12 cellular contexts compared by ENCODE assay signal in the genomic region with DNA sequence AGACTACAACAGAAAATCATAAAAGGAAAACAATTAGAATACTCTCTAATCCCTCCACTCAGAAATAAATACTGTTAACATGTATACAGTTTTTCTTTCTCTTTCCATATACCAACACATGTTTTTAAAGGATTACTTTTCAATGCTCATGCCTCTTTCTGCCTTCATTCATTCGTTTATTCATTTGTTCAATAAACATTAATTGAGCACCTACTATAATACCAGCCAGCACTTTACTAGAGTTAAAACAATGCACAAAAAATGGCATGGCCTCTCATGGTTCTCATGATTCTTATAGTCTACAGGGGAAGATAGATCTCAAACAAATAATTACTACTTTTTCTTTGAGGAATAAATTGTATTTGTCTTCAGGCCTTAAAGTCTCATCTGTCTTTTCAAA.
DNase-seq lines count a peak whose midpoint lies in the region; ATAC-seq, FAIRE-seq and TF ChIP-seq lines count a peak whose summit lies in the region.
"Had no signal": no experiment of that assay in that cellular context is flagged by ENCODE, and none has a peak within 500 bp of the region (broad histone marks: within the 10 kb centered on the region; RNA-seq: fewer than 3 reads in every experiment).

No MANE protein-coding gene starts in this region.

- no peak for ATAC-seq in natural killer cell
- ATAC-seq in GM18517 (IDR thresholded peaks at IDR 0.05; ENCODE audit: unreplicated experiment) = no peak

- no peak overlapping the region for H2AFZ ChIP-seq in astrocyte (ENCODE audit: low read depth, low read length)

- H3K27me3 ChIP-seq in BLaER1 = no peaks in the 10 kb centered on the region
- H3K27me3 ChIP-seq in astrocyte (ENCODE audit: insufficient read depth, low read length) = no peaks in the 10 kb centered on the region
- no peaks in the 10 kb centered on the region for H3K27me3 ChIP-seq in Caco-2 (replicated peaks; ENCODE audit: control insufficient read depth, insufficient read depth, low read length)
- H3K27me3 ChIP-seq: adrenal gland had no signal

- H3K4me1 Mint-ChIP-seq in HFFc6 (ENCODE audit: low read depth) (peaks cover 49% of the 10 kb centered on the region), astrocyte (ENCODE audit: low read depth, unreplicated experiment) (peaks cover 15% of the 10 kb centered on the region), natural killer cell (peaks cover 71 to 81% of the 10 kb centered on the region in 2 donors), Caco-2 (ENCODE audit: low read depth, unreplicated experiment) (no peaks in the 10 kb centered on the region)

- H3K36me3 ChIP-seq in BLaER1 (no peaks in the 10 kb centered on the region), astrocyte (ENCODE audit: insufficient read depth, low read length) (no peaks in the 10 kb centered on the region), Caco-2 (ENCODE audit: control insufficient read depth, insufficient read depth, low read length) (no peaks in the 10 kb centered on the region)
- H3K36me3 ChIP-seq: adrenal gland had no signal

- H3K9ac ChIP-seq in BLaER1 = no peak overlapping the region
- H3K9ac ChIP-seq in astrocyte (ENCODE audit: low read length) = no peak overlapping the region

- H3K4me1 ChIP-seq in BLaER1 = peaks cover 52% of the 10 kb centered on the region
- H3K4me1 ChIP-seq in astrocyte (ENCODE audit: insufficient read depth, low read length) = peaks cover 11% of the 10 kb centered on the region
- H3K4me1 ChIP-seq in Caco-2 = no peaks in the 10 kb centered on the region

- CTCF ChIA-PET in Caco-2 (lab: Charles Lee) = no interaction called here

- FAIRE-seq in astrocyte (lab: Jason Lieb, UNC) = no peak
- FAIRE-seq: endothelial cell of umbilical vein had no signal

- no peak for TF ChIP-seq CTCF in HFFc6 (IDR thresholded peaks at IDR 0.05)
- no peak for TF ChIP-seq CTCF in astrocyte (IDR thresholded peaks at IDR 0.05; ENCODE audit: insufficient read depth, low read depth, low read length)
- TF ChIP-seq CTCF in natural killer cell (IDR thresholded peaks at IDR 0.05) = no peak
- TF ChIP-seq CTCF in Caco-2 (IDR thresholded peaks at IDR 0.05; ENCODE audit: insufficient read depth in 1 of 2, low read depth in 1 of 2, low read length in 1 of 2, severe bottlenecking in 1 of 2, unreplicated experiment in 1 of 2) = no peak

- H3K27ac Mint-ChIP-seq in HFFc6 = peak overlapping the region; percentile 64
- peak overlapping the region; percentile 10 for H3K27ac Mint-ChIP-seq in astrocyte (ENCODE audit: unreplicated experiment)
- H3K27ac Mint-ChIP-seq in natural killer cell = peak overlapping the region; percentile 91 to 95
- H3K27ac Mint-ChIP-seq in Caco-2 (ENCODE audit: unreplicated experiment) = no peak overlapping the region

- DNase-seq in HFFc6 (no peak), astrocyte (ENCODE audit: low read depth) (no peak), natural killer cell (no peak), posterior cingulate gyrus (no peak), head of caudate nucleus (no peak), Caco-2 (no peak)
- DNase-seq: NCI-H526 treated with DMSO at 0.1 percent for 48 hours, T1000 had no signal

- H3K4me2 ChIP-seq in BLaER1 (peak overlapping the region; percentile 83), astrocyte (ENCODE audit: low read length) (no peak overlapping the region)

- no peaks in the 10 kb centered on the region for H3K36me3 Mint-ChIP-seq in HFFc6 (ENCODE audit: low read depth)
- no peaks in the 10 kb centered on the region for H3K36me3 Mint-ChIP-seq in astrocyte (ENCODE audit: low read depth, unreplicated experiment)
- H3K36me3 Mint-ChIP-seq in natural killer cell = no peaks in the 10 kb centered on the region
- no peaks in the 10 kb centered on the region for H3K36me3 Mint-ChIP-seq in Caco-2 (ENCODE audit: insufficient read depth, unreplicated experiment)

- no TSS peak for BruUV-seq in Caco-2 (replicated peaks; lab: Mats Ljungman, UMichigan)

- H3K4me3 Mint-ChIP-seq in HFFc6 (no peak overlapping the region), astrocyte (ENCODE audit: unreplicated experiment) (no peak overlapping the region), natural killer cell (peak overlapping the region; percentile 83), Caco-2 (ENCODE audit: unreplicated experiment) (no peak overlapping the region)

- H3K79me2 ChIP-seq in astrocyte (ENCODE audit: insufficient read depth, low read length) = no peaks in the 10 kb centered on the region

- H3K27ac ChIP-seq in BLaER1 (peak overlapping the region; percentile 88), astrocyte (ENCODE audit: low read depth, low read length) (no peak overlapping the region)

- H3K9me3 Mint-ChIP-seq in HFFc6 (no peaks in the 10 kb centered on the region), astrocyte (ENCODE audit: unreplicated experiment) (no peaks in the 10 kb centered on the region), natural killer cell (no peaks in the 10 kb centered on the region), Caco-2 (ENCODE audit: unreplicated experiment) (no peaks in the 10 kb centered on the region)

- H4K20me1 ChIP-seq in BLaER1 (no peaks in the 10 kb centered on the region), astrocyte (ENCODE audit: insufficient read depth, low read length) (no peaks in the 10 kb centered on the region)

- H3K9me3 ChIP-seq in BLaER1 = peaks cover 4% of the 10 kb centered on the region; the same call in 1 of the 2 replicates
- no peaks in the 10 kb centered on the region for H3K9me3 ChIP-seq in astrocyte (ENCODE audit: insufficient read depth, low read depth, low read length)
- H3K9me3 ChIP-seq in Caco-2 = no peaks in the 10 kb centered on the region
- H3K9me3 ChIP-seq: adrenal gland had no signal

- POLR2A ChIA-PET in Caco-2 (lab: Charles Lee) = no interaction called here

- H3K27me3 Mint-ChIP-seq in HFFc6 (ENCODE audit: insufficient read depth) = no peaks in the 10 kb centered on the region
- H3K27me3 Mint-ChIP-seq in astrocyte (ENCODE audit: low read depth, unreplicated experiment) = no peaks in the 10 kb centered on the region
- H3K27me3 Mint-ChIP-seq in natural killer cell (ENCODE audit: low read depth in 2 of 2) = no peaks in the 10 kb centered on the region
- no peaks in the 10 kb centered on the region for H3K27me3 Mint-ChIP-seq in Caco-2 (ENCODE audit: insufficient read depth, unreplicated experiment)

- H3K4me3 ChIP-seq in BLaER1 (no peak overlapping the region), astrocyte (ENCODE audit: insufficient read depth, low read depth, low read length) (no peak overlapping the region), Caco-2 (ENCODE audit: low read depth, low read length) (no peak overlapping the region)
- H3K4me3 ChIP-seq: adrenal gland had no signal

- intact Hi-C loops in natural killer cell (cut with micrococcal nuclease) (loop anchor here (2.0 to 5.0 kb wide), 4 partner anchors 13 to 285 kb away; no protein-coding TSS in a partner anchor), posterior cingulate gyrus (cut with DNase I) (no loop called here), head of caudate nucleus (cut with DNase I) (no loop called here), Caco-2 (cut with micrococcal nuclease; ENCODE audit: unreplicated experiment) (no loop called here)
